ENCODE assay signal across 9 cellular contexts in the genomic region with DNA sequence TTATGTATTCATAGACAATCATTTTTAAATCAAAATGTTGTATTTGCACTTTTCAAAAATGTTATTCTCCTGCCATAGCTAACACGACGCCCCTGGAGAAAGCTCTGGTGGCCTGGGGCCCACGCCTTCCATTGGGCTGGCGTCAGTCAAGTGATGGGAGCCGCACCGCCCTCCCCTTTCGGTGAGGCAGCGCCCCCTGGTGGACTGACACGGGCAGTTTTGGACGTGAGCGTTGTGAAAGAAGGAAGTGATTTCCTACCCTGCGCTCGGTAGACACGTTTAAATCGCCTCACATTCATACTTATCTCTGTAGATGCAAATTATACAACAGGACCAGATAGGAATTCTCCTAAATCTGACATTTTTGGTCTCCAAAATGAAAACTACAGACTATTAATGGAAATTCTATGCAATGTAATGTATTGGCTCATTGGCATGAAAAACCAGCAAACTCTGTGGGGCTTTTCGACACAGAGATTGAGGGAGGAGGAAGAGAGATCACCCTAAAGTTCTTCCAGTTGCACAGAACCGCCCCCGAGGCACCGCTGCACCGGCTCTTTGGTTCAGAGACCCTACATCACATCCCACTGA.
DNase-seq lines count a peak whose midpoint lies in the region; ATAC-seq and TF ChIP-seq lines count a peak whose summit lies in the region.
"Had no signal": no experiment of that assay in that cellular context is flagged by ENCODE, and none has a peak within 500 bp of the region (broad histone marks: within the 10 kb centered on the region; RNA-seq: fewer than 3 reads in every experiment).

No MANE protein-coding gene starts in this region.

- H3K27ac ChIP-seq in A673 (ENCODE audit: low read depth, low read length, poor library complexity, severe bottlenecking) = no peak overlapping the region
- no peak overlapping the region for H3K27ac ChIP-seq in iPS DF 6.9 (ENCODE audit: low read length)

- H3K27me3 ChIP-seq in A673 (replicated peaks; ENCODE audit: insufficient read depth, low read depth, low read length, poor library complexity) (no peaks in the 10 kb centered on the region), iPS DF 6.9 (ENCODE audit: control insufficient read depth, insufficient read depth, low read length) (no peaks in the 10 kb centered on the region)

- H3K27ac Mint-ChIP-seq in activated naive CD4-positive, alpha-beta T cell treated with anti-CD3 and anti-CD28 coated beads, Interleukin-2, amount 50 U/mL, for 72 hours = no peak overlapping the region

- no peak overlapping the region for H3K4me3 ChIP-seq in A673 (ENCODE audit: low read depth, low read length, poor library complexity, severe bottlenecking)
- no peak overlapping the region for H3K4me3 ChIP-seq in iPS DF 6.9 (ENCODE audit: low read length)
- H3K4me3 ChIP-seq: HAP-1 had no signal

- intact Hi-C loops in A673 (cut with micrococcal nuclease; ENCODE audit: unreplicated experiment) = loop anchor here (2.0 to 10.0 kb wide), 6 partner anchors 289 to 1411 kb away; no protein-coding TSS in a partner anchor

- H3K9me3 ChIP-seq in A673 (ENCODE audit: low read depth, low read length, poor library complexity, severe bottlenecking) (no peaks in the 10 kb centered on the region), iPS DF 6.9 (ENCODE audit: control insufficient read depth, insufficient read depth, low read length) (no peaks in the 10 kb centered on the region)
- H3K9me3 ChIP-seq: HAP-1 had no signal

- peak; percentile 96 for TF ChIP-seq CTCF in A673 (conservative IDR thresholded peaks at IDR 0.05; ENCODE audit: low read depth, low read length)

- peaks cover 5 to 7% of the 10 kb centered on the region in 2 donors for H3K36me3 Mint-ChIP-seq in activated naive CD4-positive, alpha-beta T cell treated with anti-CD3 and anti-CD28 coated beads, Interleukin-2, amount 50 U/mL, for 72 hours

- BruUV-seq in A673 (replicated peaks; lab: Mats Ljungman, UMichigan) = no TSS peak

- CTCF ChIA-PET in A673 (lab: Charles Lee) = interaction anchor here (0.6 to 1.1 kb wide), 2 partner anchors 289 to 1406 kb away, joined by 3 to 7 read pairs; no protein-coding TSS in a partner anchor

- WGBS in iPS DF 6.9 (ENCODE audit: insufficient coverage, insufficient read length) = no CpG with 5 or more reads among the region's 20 CpGs

- TF ChIP-seq POLR2A in GM18505 (IDR thresholded peaks at IDR 0.05; ENCODE audit: borderline replicate concordance, extremely low read depth, insufficient read depth, insufficient read length) = no peak

- POLR2A ChIA-PET in A673 (lab: Charles Lee; ENCODE audit: low non-redundant PET) = no interaction called here

- H3K4me1 ChIP-seq in A673 (ENCODE audit: insufficient read depth, low read length, poor library complexity, severe bottlenecking) (peaks cover 4% of the 10 kb centered on the region), iPS DF 6.9 (ENCODE audit: control insufficient read depth, insufficient read depth, low read length) (no peaks in the 10 kb centered on the region)
- H3K4me1 ChIP-seq: HAP-1 had no signal

- DNase-seq in A673 (ENCODE audit: low spot score) = peak; percentile 92
- peak; percentile 51 for DNase-seq in NCI-H2107 treated with DMSO at 0.1 percent for 48 hours (lab: John Stamatoyannopoulos, UW; ENCODE audit: unreplicated experiment)
- DNase-seq in activated naive CD4-positive, alpha-beta T cell treated with anti-CD3 and anti-CD28 coated beads, Interleukin-2, amount 50 U/mL, for 72 hours (ENCODE audit: low spot score in 2 of 2) = peak in 1 of 2 donors; percentile 78
- DNase-seq in iPS DF 6.9 (ENCODE audit: low read depth, low spot score) = peak; percentile 57
- peak; percentile 25 to 47 for DNase-seq in stimulated activated CD4-positive, alpha-beta T cell treated with anti-CD3 and anti-CD28 coated beads, Interleukin-15, amount 100 ng/mL, for 48 hours (ENCODE audit: low read depth in 2 of 2)
- DNase-seq in AG08395 (ENCODE audit: low spot score) = no peak

- ATAC-seq in GM18505 (IDR thresholded peaks at IDR 0.05; ENCODE audit: unreplicated experiment) (peak; percentile 97), HG02973 (IDR thresholded peaks at IDR 0.05; ENCODE audit: unreplicated experiment) (peak; percentile 93)
- ATAC-seq in activated naive CD4-positive, alpha-beta T cell treated with anti-CD3 and anti-CD28 coated beads, Interleukin-2, amount 50 U/mL, for 72 hours = peak; percentile 43 to 85

- H3K36me3 ChIP-seq in A673 (ENCODE audit: insufficient read depth, low read length, poor library complexity, severe bottlenecking) (no peaks in the 10 kb centered on the region), iPS DF 6.9 (ENCODE audit: control insufficient read depth, insufficient read depth, low read length) (no peaks in the 10 kb centered on the region)
- H3K36me3 ChIP-seq: HAP-1 had no signal

- peaks cover 5 to 7% of the 10 kb centered on the region in 2 donors for H3K9me3 Mint-ChIP-seq in activated naive CD4-positive, alpha-beta T cell treated with anti-CD3 and anti-CD28 coated beads, Interleukin-2, amount 50 U/mL, for 72 hours
